Comparison of ENCODE assay signal across 18 cellular contexts in the genomic region with DNA sequence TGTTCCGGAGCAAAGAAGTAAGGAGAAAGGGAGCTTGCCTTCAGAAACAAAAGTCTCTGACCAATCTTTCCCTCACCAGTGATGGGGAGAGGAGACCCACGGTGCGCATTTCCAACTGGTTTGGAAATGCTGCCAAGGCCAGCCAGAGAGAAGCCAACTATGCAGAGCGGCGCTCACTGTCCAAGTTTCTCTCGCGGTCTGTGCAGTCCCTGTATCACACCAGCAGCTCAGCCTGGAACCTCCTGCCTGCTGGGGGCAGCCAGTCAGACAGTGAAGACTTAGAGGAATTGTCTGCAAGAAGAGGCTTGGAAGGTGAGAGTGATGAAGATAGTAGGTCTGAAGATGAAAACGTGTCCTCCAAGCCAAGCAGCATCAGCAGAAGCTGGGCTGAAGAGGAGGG.
DNase-seq lines count a peak whose midpoint lies in the region; ATAC-seq, FAIRE-seq and TF ChIP-seq lines count a peak whose summit lies in the region.
"Had no signal": no experiment of that assay in that cellular context is flagged by ENCODE, and none has a peak within 500 bp of the region (broad histone marks: within the 10 kb centered on the region; RNA-seq: fewer than 3 reads in every experiment).

No MANE protein-coding gene starts in this region.

- no peak overlapping the region for H3K9ac ChIP-seq in IMR-90 (ENCODE audit: low read depth, low read length)

- H3K36me3 Mint-ChIP-seq in WTC11 = no peaks in the 10 kb centered on the region
- H3K36me3 Mint-ChIP-seq in stimulated activated memory B cell treated with anti-CD40 and anti-IgM and Interleukin-4, amounts not matched to agents 10 μg/mL and 1 μg/mL and 100 μg/mL, for 72 hours = no peaks in the 10 kb centered on the region
- H3K36me3 Mint-ChIP-seq: CD4-positive, alpha-beta memory T cell; IgD-negative memory B cell had no signal

- H2BK15ac ChIP-seq in IMR-90 (ENCODE audit: low read depth, low read length) = no peak overlapping the region

- H3K4ac ChIP-seq in IMR-90 (ENCODE audit: low read depth, low read length) = no peak overlapping the region

- intact Hi-C loops in IMR-90 (cut with micrococcal nuclease) = no loop called here

- 0 out of 2 replicates have a peak, but pooled peaks cover 3% of the 10 kb centered on the region for H3K9me1 ChIP-seq in IMR-90 (ENCODE audit: insufficient read depth, low read length)

- no peak overlapping the region for H2AK5ac ChIP-seq in IMR-90 (ENCODE audit: low read depth, low read length)

- no peak overlapping the region for H2BK20ac ChIP-seq in IMR-90 (ENCODE audit: low read depth, low read length)

- no peaks in the 10 kb centered on the region for H3K27me3 Mint-ChIP-seq in WTC11 (ENCODE audit: low read depth)
- H3K27me3 Mint-ChIP-seq in stimulated activated memory B cell treated with anti-CD40 and anti-IgM and Interleukin-4, amounts not matched to agents 10 μg/mL and 1 μg/mL and 100 μg/mL, for 72 hours = no peaks in the 10 kb centered on the region
- H3K27me3 Mint-ChIP-seq: B cell; CD4-positive, alpha-beta memory T cell had no signal

- POLR2A ChIA-PET in IMR-90 (lab: Charles Lee; ENCODE audit: unreplicated experiment) (no interaction called here), WTC11 (lab: Charles Lee) (no interaction called here)

- CTCF ChIA-PET in IMR-90 (lab: Yijun Ruan, JAX) = interaction anchor here (0.7 kb wide), 1 partner anchor 86 kb away, joined by 4 read pairs; no protein-coding TSS in a partner anchor
- CTCF ChIA-PET in WTC11 (lab: Charles Lee) = interaction anchor here (1.3 kb wide), 1 partner anchor 116 kb away, joined by 3 read pairs; no protein-coding TSS in a partner anchor

- H3K4me3 Mint-ChIP-seq in WTC11 = no peak overlapping the region
- no peak overlapping the region for H3K4me3 Mint-ChIP-seq in stimulated activated memory B cell treated with anti-CD40 and anti-IgM and Interleukin-4, amounts not matched to agents 10 μg/mL and 1 μg/mL and 100 μg/mL, for 72 hours
- H3K4me3 Mint-ChIP-seq: B cell; CD4-positive, alpha-beta memory T cell; IgD-negative memory B cell had no signal

- no peak overlapping the region for H3K4me3 ChIP-seq in IMR-90 (ENCODE audit: insufficient read depth, low read depth, low read length)
- no peak overlapping the region for H3K4me3 ChIP-seq in foreskin fibroblast (ENCODE audit: low read depth in 1 of 2, low read length in 2 of 2)
- H3K4me3 ChIP-seq: SK-N-MC had no signal

- 0 out of 2 replicates have a peak overlapping the region, but pooled peaks have one; percentile 37 for H3K14ac ChIP-seq in IMR-90 (replicated peaks; ENCODE audit: low read depth, low read length)

- peaks cover 3% of the 10 kb centered on the region; the same call in 1 of the 2 replicates for H3K36me3 ChIP-seq in IMR-90 (ENCODE audit: control insufficient read depth, insufficient read depth, low read length)

- H3K23ac ChIP-seq in IMR-90 (ENCODE audit: low read depth, low read length) = no peak overlapping the region

- 0 out of 2 replicates have a peak overlapping the region, but pooled peaks have one; percentile 23 for H4K5ac ChIP-seq in IMR-90 (ENCODE audit: low read depth, low read length)

- TF ChIP-seq CTCF in IMR-90 (conservative IDR thresholded peaks at IDR 0.05; ENCODE audit: low read depth, low read length) (no peak), WTC11 (IDR thresholded peaks at IDR 0.05) (no peak), foreskin fibroblast (IDR thresholded peaks at IDR 0.05; ENCODE audit: low read depth, low read length) (no peak)

- peaks cover 23 to 31% of the 10 kb centered on the region in 2 experiments for H3K79me1 ChIP-seq in IMR-90 (ENCODE audit: low read depth in 1 of 2, low read length in 2 of 2)

- H3K56ac ChIP-seq in IMR-90 (ENCODE audit: extremely low read depth, insufficient read depth, low read length) = no peak overlapping the region

- H3K18ac ChIP-seq in IMR-90 (ENCODE audit: low read depth, low read length) = no peak overlapping the region

- no peak overlapping the region for H2BK120ac ChIP-seq in IMR-90 (ENCODE audit: low read depth, low read length)

- no peaks in the 10 kb centered on the region for H3K4me1 Mint-ChIP-seq in WTC11
- no peaks in the 10 kb centered on the region for H3K4me1 Mint-ChIP-seq in stimulated activated memory B cell treated with anti-CD40 and anti-IgM and Interleukin-4, amounts not matched to agents 10 μg/mL and 1 μg/mL and 100 μg/mL, for 72 hours
- H3K4me1 Mint-ChIP-seq: B cell; CD4-positive, alpha-beta memory T cell; IgD-negative memory B cell had no signal

- no peak overlapping the region for H4K8ac ChIP-seq in IMR-90 (ENCODE audit: low read depth in 2 of 2, low read length in 2 of 2)

- H3K4me2 ChIP-seq in IMR-90 (ENCODE audit: low read depth, low read length) = no peak overlapping the region

- no peak for TF ChIP-seq RAD21 in IMR-90 (IDR thresholded peaks at IDR 0.05; ENCODE audit: low read length)

- no peak for FAIRE-seq in urothelium cell line (lab: Jason Lieb, UNC)

- H3K4me1 ChIP-seq in IMR-90 (ENCODE audit: control insufficient read depth, insufficient read depth, low read length) = peaks cover 13% of the 10 kb centered on the region

- no peaks in the 10 kb centered on the region for H3K9me3 Mint-ChIP-seq in WTC11
- H3K9me3 Mint-ChIP-seq in stimulated activated memory B cell treated with anti-CD40 and anti-IgM and Interleukin-4, amounts not matched to agents 10 μg/mL and 1 μg/mL and 100 μg/mL, for 72 hours = no peaks in the 10 kb centered on the region

- no peak overlapping the region for H2AK9ac ChIP-seq in IMR-90 (replicated peaks; ENCODE audit: low read depth, low read length, poor library complexity)

- no peak for TF ChIP-seq POLR2A in IMR-90 (IDR thresholded peaks at IDR 0.05; ENCODE audit: low read depth, low read length)

- in situ Hi-C loops in IMR-90 (cut with MboI; ENCODE audit: low sequenced_read_pairs) = no loop called here

- no peak overlapping the region for H2BK5ac ChIP-seq in IMR-90 (ENCODE audit: low read depth, low read length, poor library complexity, severe bottlenecking)

- no peak overlapping the region for H3K27ac Mint-ChIP-seq in WTC11
- H3K27ac Mint-ChIP-seq in stimulated activated memory B cell treated with anti-CD40 and anti-IgM and Interleukin-4, amounts not matched to agents 10 μg/mL and 1 μg/mL and 100 μg/mL, for 72 hours = no peak overlapping the region
- H3K27ac Mint-ChIP-seq: B cell; CD4-positive, alpha-beta memory T cell; IgD-negative memory B cell had no signal

- peaks cover 7% of the 10 kb centered on the region; the same call in 1 of the 2 replicates for H4K20me1 ChIP-seq in IMR-90 (ENCODE audit: insufficient read depth, low read length)

- no TSS peak for BruUV-seq in IMR-90 (replicated peaks; lab: Mats Ljungman, UMichigan)

- no peaks in the 10 kb centered on the region for H3K27me3 ChIP-seq in IMR-90 (ENCODE audit: control insufficient read depth, insufficient read depth, low read length)

- no peak for DNase-seq in IMR-90
- DNase-seq in WTC11 (ENCODE audit: low spot score) = peak; percentile 10
- peak; percentile 4 for DNase-seq in globus pallidus (ENCODE audit: low spot score)
- DNase-seq in foreskin fibroblast = no peak
- DNase-seq in urothelium cell line (ENCODE audit: low spot score) = no peak
- DNase-seq: ACHN; CD4-positive, alpha-beta memory T cell; DMS79 treated with DMSO at 0.1 percent for 48 hours; GDM1; NCI-H1694; NCI-H2107; NCI-H748 treated with DMSO at 0.1 percent for 48 hours; PC-3 had no signal

- WGBS in IMR-90 (ENCODE audit: extremely low coverage in 2 of 2, insufficient read length in 1 of 2), 2 experiments = no CpG with 5 or more reads among the region's 8 CpGs

- no peak overlapping the region for H3K27ac ChIP-seq in IMR-90 (ENCODE audit: insufficient read depth, low read length)
- H3K27ac ChIP-seq: SK-N-MC had no signal

- no peak overlapping the region for H4K91ac ChIP-seq in IMR-90 (ENCODE audit: insufficient read depth, low read depth, low read length)

- ATAC-seq in IMR-90 (ENCODE audit: low read depth) (no peak), WTC11 (no peak), HG02885 (IDR thresholded peaks at IDR 0.05; ENCODE audit: poor library complexity, unreplicated experiment) (no peak)
- peak; percentile 16 for ATAC-seq in stimulated activated memory B cell treated with anti-CD40 and anti-IgM and Interleukin-4, amounts not matched to agents 10 μg/mL and 1 μg/mL and 100 μg/mL, for 72 hours
- ATAC-seq: PC-3 had no signal

- dilution Hi-C loops in IMR-90 (cut with HindIII; ENCODE audit: low sequenced_read_pairs, unreplicated experiment) = no loop called here

- H3K9me3 ChIP-seq in IMR-90 (ENCODE audit: control insufficient read depth, insufficient read depth, low read length) = no peaks in the 10 kb centered on the region

- no peak overlapping the region for H2AFZ ChIP-seq in IMR-90 (replicated peaks; ENCODE audit: low read length, poor library complexity)

TF ChIP-seq in IMR-90, 13 proteins besides CTCF, POLR2A, EP300 and RAD21 (continues in another document):
- TF ChIP-seq NFE2L2 (IDR thresholded peaks at IDR 0.05; ENCODE audit: low read depth, low read length) (no peak), CEBPB (IDR thresholded peaks at IDR 0.05; ENCODE audit: low read depth, low read length) (no peak), MAFK (IDR thresholded peaks at IDR 0.05; ENCODE audit: low read depth, low read length) (no peak), BHLHE40 (IDR thresholded peaks at IDR 0.05; ENCODE audit: low read depth, low read length) (no peak), MAZ (IDR thresholded peaks at IDR 0.05; ENCODE audit: borderline replicate concordance, low read depth, low read length) (no peak)

TF ChIP-seq in WTC11, 78 proteins besides CTCF, POLR2A, EP300 and RAD21 (continues in another document):
- TF ChIP-seq, protein P1, sequence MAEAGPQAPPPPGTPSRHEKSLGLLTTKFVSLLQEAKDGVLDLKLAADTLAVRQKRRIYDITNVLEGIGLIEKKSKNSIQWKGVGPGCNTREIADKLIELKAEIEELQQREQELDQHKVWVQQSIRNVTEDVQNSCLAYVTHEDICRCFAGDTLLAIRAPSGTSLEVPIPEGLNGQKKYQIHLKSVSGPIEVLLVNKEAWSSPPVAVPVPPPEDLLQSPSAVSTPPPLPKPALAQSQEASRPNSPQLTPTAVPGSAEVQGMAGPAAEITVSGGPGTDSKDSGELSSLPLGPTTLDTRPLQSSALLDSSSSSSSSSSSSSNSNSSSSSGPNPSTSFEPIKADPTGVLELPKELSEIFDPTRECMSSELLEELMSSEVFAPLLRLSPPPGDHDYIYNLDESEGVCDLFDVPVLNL (CRISPR knock-in tag; IDR thresholded peaks at IDR 0.05; ENCODE audit: borderline replicate concordance, low read depth) = no peak
- TF ChIP-seq ZNF121 (CRISPR knock-in tag; IDR thresholded peaks at IDR 0.05) (no peak), ETV6 (CRISPR knock-in tag; IDR thresholded peaks at IDR 0.05) (no peak), MYBL2 (CRISPR knock-in tag; IDR thresholded peaks at IDR 0.05) (no peak), ZNF396 (CRISPR knock-in tag; IDR thresholded peaks at IDR 0.05; ENCODE audit: borderline replicate concordance) (no peak)
- TF ChIP-seq, protein P2, sequence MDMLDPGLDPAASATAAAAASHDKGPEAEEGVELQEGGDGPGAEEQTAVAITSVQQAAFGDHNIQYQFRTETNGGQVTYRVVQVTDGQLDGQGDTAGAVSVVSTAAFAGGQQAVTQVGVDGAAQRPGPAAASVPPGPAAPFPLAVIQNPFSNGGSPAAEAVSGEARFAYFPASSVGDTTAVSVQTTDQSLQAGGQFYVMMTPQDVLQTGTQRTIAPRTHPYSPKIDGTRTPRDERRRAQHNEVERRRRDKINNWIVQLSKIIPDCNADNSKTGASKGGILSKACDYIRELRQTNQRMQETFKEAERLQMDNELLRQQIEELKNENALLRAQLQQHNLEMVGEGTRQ (CRISPR knock-in tag; IDR thresholded peaks at IDR 0.05) = no peak

Comparison
In these comparisons a context has a peak if more than half of its experiments do, and no peak if none do; other contexts are left out.
1. DNase-seq: peak in WTC11 (single experiment) and globus pallidus (single experiment); none in IMR-90 (single experiment), foreskin fibroblast (0 of 2) and urothelium cell line (single experiment).